In the genomic region with DNA sequence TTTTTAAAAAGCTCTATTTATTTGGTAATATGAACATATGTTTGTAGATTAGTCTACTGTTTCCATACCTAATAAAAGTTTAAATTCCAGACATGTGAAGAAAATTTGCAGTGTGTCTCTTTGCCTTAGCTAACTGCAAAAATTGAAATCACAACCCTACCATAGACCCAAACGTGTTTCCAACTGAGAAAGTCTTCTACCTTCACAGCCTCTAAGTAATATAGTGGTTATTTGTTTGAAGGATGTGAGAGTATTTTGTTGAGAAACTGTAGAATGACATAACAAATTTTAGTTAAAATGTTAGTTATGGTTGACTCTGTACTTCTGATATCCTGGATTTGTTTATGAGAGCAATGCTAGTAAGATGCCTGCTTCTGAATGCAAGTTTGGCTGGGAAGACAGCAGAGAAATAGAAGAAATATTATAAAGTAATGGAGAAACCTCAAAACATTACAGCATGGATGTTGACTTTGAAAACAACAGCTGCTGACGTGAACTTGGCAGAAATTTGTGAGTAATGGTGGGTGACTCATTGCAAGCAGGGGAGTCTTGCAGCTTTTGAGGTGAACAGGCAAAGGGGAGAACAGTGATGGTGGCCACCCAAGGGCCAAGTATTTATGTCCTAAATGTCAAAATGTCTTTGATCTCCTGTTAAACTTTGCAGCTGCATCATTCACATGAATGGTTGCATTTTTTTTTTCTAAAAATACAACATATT, we compare ENCODE assay signal across 8 cellular contexts. TPM values are rescaled to one million over a fixed set of nuclear protein-coding genes. Genes with fewer than 3 reads are reported as not detected.
DNase-seq lines count a peak whose midpoint lies in the region; ATAC-seq and TF ChIP-seq lines count a peak whose summit lies in the region.
"Not testable (repeated sequence)": the region's sequence is repeated elsewhere in the genome, so short reads cannot be mapped to it uniquely, and the experiment has no call there.

No MANE protein-coding gene starts in this region.

- 13 to 80% methylated on average over 1 to 2 of the region's 2 CpGs for WGBS in gastroesophageal sphincter (ENCODE audit: low coverage in 1 of 2), 2 donors

- H3K4me1 ChIP-seq in KMS-11 (ENCODE audit: low read depth, poor library complexity, severe bottlenecking) (peaks cover 16% of the 10 kb centered on the region), gastroesophageal sphincter (peaks cover 0 to 43% (median 4%) of the 10 kb centered on the region in 3 donors)

- H3K4me1 Mint-ChIP-seq in activated CD4-positive, alpha-beta T cell treated with anti-CD3 and anti-CD28 coated beads for 36 hours: peaks cover 75% of the 10 kb centered on the region

- not testable (repeated sequence) for H3K27me3 Mint-ChIP-seq in activated CD4-positive, alpha-beta T cell treated with anti-CD3 and anti-CD28 coated beads for 36 hours

- not testable (repeated sequence) for H3K4me3 ChIP-seq in KMS-11 (IDR thresholded peaks at IDR 0.05; ENCODE audit: insufficient read depth, low read depth, low read length); gastroesophageal sphincter

- peak; percentile 32 for DNase-seq in DMS 273 (lab: John Stamatoyannopoulos, UW; ENCODE audit: unreplicated experiment)
- peak; percentile 65 for DNase-seq in activated CD4-positive, alpha-beta T cell treated with anti-CD3 and anti-CD28 coated beads for 36 hours
- peak; percentile 89 for DNase-seq in amniotic epithelial cell (ENCODE audit: low read depth)
- DNase-seq in stimulated activated CD4-positive, alpha-beta T cell treated with anti-CD3 and anti-CD28 coated beads, Interleukin-15, amount 100 ng/mL, for 24 hours: peak; percentile 47

- not testable (repeated sequence) for H3K79me2 ChIP-seq in KMS-11 (ENCODE audit: insufficient read depth, low read depth)

- H4K20me1 ChIP-seq in KMS-11 (ENCODE audit: insufficient read depth): not testable (repeated sequence)

- POLR2A ChIA-PET in activated CD4-positive, alpha-beta T cell treated with anti-CD3 and anti-CD28 coated beads for 36 hours (lab: Charles Lee): not testable (repeated sequence)

- ATAC-seq in GM19455 (IDR thresholded peaks at IDR 0.05; ENCODE audit: unreplicated experiment): peak; percentile 60
- ATAC-seq in HG02884 (IDR thresholded peaks at IDR 0.05; ENCODE audit: unreplicated experiment): peak; percentile 69
- peak; percentile 89 for ATAC-seq in activated CD4-positive, alpha-beta T cell treated with anti-CD3 and anti-CD28 coated beads for 36 hours
- ATAC-seq in gastroesophageal sphincter: peak; percentile 70

- H3K36me3 ChIP-seq in KMS-11 (ENCODE audit: insufficient read depth); gastroesophageal sphincter: not testable (repeated sequence)

- H3K9me3 ChIP-seq in gastroesophageal sphincter: not testable (repeated sequence)

- intact Hi-C loops in activated CD4-positive, alpha-beta T cell treated with anti-CD3 and anti-CD28 coated beads for 36 hours (cut with DNase I, micrococcal nuclease): not testable (repeated sequence)

- peak overlapping the region; percentile 83 for H3K27ac Mint-ChIP-seq in activated CD4-positive, alpha-beta T cell treated with anti-CD3 and anti-CD28 coated beads for 36 hours

- peaks cover 14% of the 10 kb centered on the region for H3K36me3 Mint-ChIP-seq in activated CD4-positive, alpha-beta T cell treated with anti-CD3 and anti-CD28 coated beads for 36 hours (ENCODE audit: low read depth)

- CTCF ChIA-PET in activated CD4-positive, alpha-beta T cell treated with anti-CD3 and anti-CD28 coated beads for 36 hours (lab: Charles Lee): not testable (repeated sequence)

- not testable (repeated sequence) for TF ChIP-seq EP300 in gastroesophageal sphincter (IDR thresholded peaks at IDR 0.05)

- TF ChIP-seq POLR2A in gastroesophageal sphincter (IDR thresholded peaks at IDR 0.05): not testable (repeated sequence)

- H3K9ac ChIP-seq in KMS-11: not testable (repeated sequence)

- not testable (repeated sequence) for H3K27me3 ChIP-seq in KMS-11 (ENCODE audit: insufficient read depth, low read depth); gastroesophageal sphincter

- not testable (repeated sequence) for H3K9me3 Mint-ChIP-seq in activated CD4-positive, alpha-beta T cell treated with anti-CD3 and anti-CD28 coated beads for 36 hours (ENCODE audit: low read depth)

- not testable (repeated sequence) for H2AFZ ChIP-seq in KMS-11 (ENCODE audit: low read depth)

- not testable (repeated sequence) for TF ChIP-seq CTCF in KMS-11 (conservative IDR thresholded peaks at IDR 0.05; ENCODE audit: low read depth, low read length); gastroesophageal sphincter (IDR thresholded peaks at IDR 0.05)

- H3K4me3 Mint-ChIP-seq in activated CD4-positive, alpha-beta T cell treated with anti-CD3 and anti-CD28 coated beads for 36 hours: not testable (repeated sequence)

- H3K4me2 ChIP-seq in KMS-11: 0 out of 2 replicates have a peak overlapping the region, but pooled peaks have one; percentile 2

- not testable (repeated sequence) for H3K27ac ChIP-seq in KMS-11, gastroesophageal sphincter

RNA-seq across cellular contexts. Expression of gene KLHL2, which starts 7.8 kb away (rescaled TPM):
- 10 to 100 TPM; 20.9 to 22.1 TPM for total RNA-seq in activated CD4-positive, alpha-beta T cell treated with anti-CD3 and anti-CD28 coated beads for 36 hours
- total RNA-seq in gastroesophageal sphincter: 10 to 100 TPM; 25.0 to 35.1 (median 31.1) TPM

Comparison
In these comparisons a context has a peak if more than half of its experiments do, and no peak if none do; other contexts are left out.
1. DNase-seq: peak in every context shown above with its lines; median percentile 89 in amniotic epithelial cell; 65 in activated CD4-positive, alpha-beta T cell treated with anti-CD3 and anti-CD28 coated beads for 36 hours; 47 in stimulated activated CD4-positive, alpha-beta T cell treated with anti-CD3 and anti-CD28 coated beads, Interleukin-15, amount 100 ng/mL, for 24 hours; 32 in DMS 273.